10 cellular contexts compared by ENCODE assay signal in the genomic region with DNA sequence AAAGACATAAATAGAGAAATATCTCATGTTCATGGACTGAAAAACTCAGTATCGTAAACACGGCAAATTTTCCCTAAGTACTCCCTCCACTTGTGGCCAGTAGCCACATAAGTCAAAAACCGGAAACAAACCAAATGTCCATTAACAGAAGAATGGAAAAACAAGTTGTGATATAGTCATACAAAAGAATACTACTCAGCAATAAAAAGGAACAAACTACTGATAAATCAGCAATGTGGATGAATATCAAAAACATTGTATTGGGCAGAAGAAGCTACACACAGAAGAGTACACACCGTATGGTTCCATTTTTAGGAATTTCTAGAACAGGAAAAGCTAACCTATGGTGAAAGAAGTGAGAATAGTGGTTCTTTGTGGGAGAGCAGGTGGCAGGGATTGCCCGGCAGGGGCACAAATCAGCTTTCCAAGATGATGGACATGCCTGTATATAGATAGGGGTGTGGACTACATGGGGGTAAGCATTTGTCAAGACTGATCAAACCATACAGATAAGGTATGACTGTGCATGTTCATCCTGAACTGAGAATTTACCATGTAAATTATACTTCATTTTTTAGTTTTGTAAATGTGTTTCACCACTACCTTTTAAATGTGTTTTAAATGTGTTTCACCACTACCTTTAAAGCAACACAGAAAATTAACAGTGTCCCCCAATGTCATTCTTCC.
"Had no signal": no experiment of that assay in that cellular context is flagged by ENCODE, and none has a peak within 500 bp of the region (broad histone marks: within the 10 kb centered on the region; RNA-seq: fewer than 3 reads in every experiment).

No MANE protein-coding gene starts in this region.

- H2AFZ ChIP-seq: GM23248 had no signal

- H3K4me1 ChIP-seq: HAP-1 had no signal

- FAIRE-seq: HTR-8/SVneo had no signal

- ATAC-seq: HCT116 had no signal

- DNase-seq: GM23248, GOT3, H7, HFFc6, Karpas-422, KBM-7 had no signal

- H3K9me3 ChIP-seq: HAP-1 had no signal

- H3K36me3 ChIP-seq: HAP-1 had no signal

- H3K27ac ChIP-seq: GM23248, KMS-11 had no signal

- H3K4me3 ChIP-seq: GM23248, HAP-1 had no signal

- H3K9ac ChIP-seq: GM23248, KMS-11 had no signal

- H3K4me2 ChIP-seq: KMS-11 had no signal
